ENCODE assay signal across 8 cellular contexts in the genomic region with DNA sequence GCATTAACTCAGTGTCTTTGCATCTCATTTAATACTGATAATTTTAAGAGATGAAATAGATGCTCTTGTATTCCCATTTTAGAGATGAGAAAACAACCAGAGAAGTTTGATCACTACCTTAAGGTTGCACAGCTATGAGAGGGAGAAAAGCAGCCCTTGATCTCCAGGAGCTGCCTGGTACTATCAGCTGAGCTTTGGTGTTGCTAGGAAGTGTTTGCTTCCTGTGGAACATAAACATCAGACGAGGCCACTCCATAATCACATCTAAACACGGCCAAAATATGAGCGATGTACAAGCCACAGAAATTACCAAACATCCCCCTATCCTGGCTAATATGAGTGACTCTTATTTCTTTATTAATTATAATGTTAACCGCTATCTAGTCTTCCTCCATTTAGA. TPM values are rescaled to one million over a fixed set of nuclear protein-coding genes. Genes with fewer than 3 reads are reported as not detected.
DNase-seq lines count a peak whose midpoint lies in the region; ATAC-seq and TF ChIP-seq lines count a peak whose summit lies in the region.

No MANE protein-coding gene starts in this region.

- H3K27me3 ChIP-seq in iPS-18a (ENCODE audit: control insufficient read depth, insufficient read depth, low read length) = no peaks in the 10 kb centered on the region

- H3K4me1 Mint-ChIP-seq in activated CD8-positive, alpha-beta memory T cell treated with anti-CD3 and anti-CD28 coated beads, Interleukin-2, amount 10 ng/mL, durations not matched to agents 7 days and 5 days = peaks cover 56% of the 10 kb centered on the region
- peaks cover 85% of the 10 kb centered on the region for H3K4me1 Mint-ChIP-seq in stimulated activated naive CD8-positive, alpha-beta T cell treated with anti-CD3 and anti-CD28 coated beads, Interleukin-15, amount 100 ng/mL, for 72 hours

- peak overlapping the region; percentile 80 for H3K9ac ChIP-seq in iPS-18a (ENCODE audit: low read length)

- H3K27ac Mint-ChIP-seq in activated CD8-positive, alpha-beta memory T cell treated with anti-CD3 and anti-CD28 coated beads, Interleukin-2, amount 10 ng/mL, durations not matched to agents 7 days and 5 days = peak overlapping the region; percentile 16
- H3K27ac Mint-ChIP-seq in stimulated activated naive CD8-positive, alpha-beta T cell treated with anti-CD3 and anti-CD28 coated beads, Interleukin-15, amount 100 ng/mL, for 72 hours = peak overlapping the region in 1 of 2 donors; percentile 55

- no peak for DNase-seq in activated CD8-positive, alpha-beta memory T cell treated with anti-CD3 and anti-CD28 coated beads, Interleukin-2, amount 10 ng/mL, durations not matched to agents 7 days and 5 days
- no peak for DNase-seq in activated CD8-positive, alpha-beta memory T cell treated with anti-CD3 and anti-CD28 coated beads for 24 hours
- no peak for DNase-seq in stimulated activated naive CD8-positive, alpha-beta T cell treated with anti-CD3 and anti-CD28 coated beads, Interleukin-15, amount 100 ng/mL, for 72 hours
- no peak for DNase-seq in NCI-H1092 (lab: John Stamatoyannopoulos, UW)
- DNase-seq in GM13976 (ENCODE audit: low spot score) = no peak

- peaks cover 13% of the 10 kb centered on the region for H3K36me3 Mint-ChIP-seq in activated CD8-positive, alpha-beta memory T cell treated with anti-CD3 and anti-CD28 coated beads, Interleukin-2, amount 10 ng/mL, durations not matched to agents 7 days and 5 days

- H3K4me1 ChIP-seq in iPS-18a (ENCODE audit: control insufficient read depth, low read depth, low read length) = peaks cover 24% of the 10 kb centered on the region

- TF ChIP-seq CTCF in WI38 (IDR thresholded peaks at IDR 0.05; ENCODE audit: low read depth, low read length) (no peak), GM13976 (IDR thresholded peaks at IDR 0.05; ENCODE audit: borderline replicate concordance, control extremely low read depth, extremely low read depth, insufficient read depth, missing control alignments) (no peak)

- CTCF ChIA-PET in activated CD8-positive, alpha-beta memory T cell treated with anti-CD3 and anti-CD28 coated beads, Interleukin-2, amount 10 ng/mL, durations not matched to agents 7 days and 5 days (lab: Charles Lee) = interaction anchor here (0.7 to 2.2 kb wide), 6 partner anchors 10 to 185 kb away, joined by 3 to 10 read pairs (median 4); a partner anchor contains a TSS

- H3K9me3 Mint-ChIP-seq in activated CD8-positive, alpha-beta memory T cell treated with anti-CD3 and anti-CD28 coated beads, Interleukin-2, amount 10 ng/mL, durations not matched to agents 7 days and 5 days (ENCODE audit: low read depth) = peaks cover 2% of the 10 kb centered on the region
- H3K9me3 Mint-ChIP-seq in stimulated activated naive CD8-positive, alpha-beta T cell treated with anti-CD3 and anti-CD28 coated beads, Interleukin-15, amount 100 ng/mL, for 72 hours = peaks cover 0 to 7% of the 10 kb centered on the region in 2 donors

- in situ Hi-C loops in GM13976 (cut with MboI; ENCODE audit: low sequenced_read_pairs, unreplicated experiment) = no loop called here

- no peak overlapping the region for H3K27ac ChIP-seq in iPS-18a (ENCODE audit: low read length)

- no peak overlapping the region for H3K4me3 Mint-ChIP-seq in activated CD8-positive, alpha-beta memory T cell treated with anti-CD3 and anti-CD28 coated beads, Interleukin-2, amount 10 ng/mL, durations not matched to agents 7 days and 5 days
- H3K4me3 Mint-ChIP-seq in stimulated activated naive CD8-positive, alpha-beta T cell treated with anti-CD3 and anti-CD28 coated beads, Interleukin-15, amount 100 ng/mL, for 72 hours = peak overlapping the region; percentile 92 to 95

- peak overlapping the region; percentile 88 for H3K4me3 ChIP-seq in WI38 (ENCODE audit: low read depth, low read length)
- H3K4me3 ChIP-seq in iPS-18a (ENCODE audit: low read length) = peak overlapping the region; percentile 91

- no peaks in the 10 kb centered on the region for H3K36me3 ChIP-seq in iPS-18a (ENCODE audit: control insufficient read depth, low read depth, low read length)

- ATAC-seq in activated CD8-positive, alpha-beta memory T cell treated with anti-CD3 and anti-CD28 coated beads, Interleukin-2, amount 10 ng/mL, durations not matched to agents 7 days and 5 days = no peak
- ATAC-seq in stimulated activated naive CD8-positive, alpha-beta T cell treated with anti-CD3 and anti-CD28 coated beads, Interleukin-15, amount 100 ng/mL, for 72 hours = no peak
- no peak for ATAC-seq in HG02981 (IDR thresholded peaks at IDR 0.05; ENCODE audit: unreplicated experiment)

- H3K9me3 ChIP-seq in iPS-18a (ENCODE audit: control insufficient read depth, low read depth, low read length) = no peaks in the 10 kb centered on the region

- H3K27me3 Mint-ChIP-seq in activated CD8-positive, alpha-beta memory T cell treated with anti-CD3 and anti-CD28 coated beads, Interleukin-2, amount 10 ng/mL, durations not matched to agents 7 days and 5 days = no peaks in the 10 kb centered on the region
- no peaks in the 10 kb centered on the region for H3K27me3 Mint-ChIP-seq in stimulated activated naive CD8-positive, alpha-beta T cell treated with anti-CD3 and anti-CD28 coated beads, Interleukin-15, amount 100 ng/mL, for 72 hours

RNA-seq across cellular contexts. Expression of a gene that starts 0.6 kb away (rescaled TPM):
- total RNA-seq in activated CD8-positive, alpha-beta memory T cell treated with anti-CD3 and anti-CD28 coated beads, Interleukin-2, amount 10 ng/mL, durations not matched to agents 7 days and 5 days = 10 to 100 TPM; 29.2 to 55.0 TPM

RNA-seq across cellular contexts. Expression of a gene that starts 11.5 kb away (rescaled TPM):
- 10 to 100 TPM; 30.4 to 34.9 TPM for total RNA-seq in activated CD8-positive, alpha-beta memory T cell treated with anti-CD3 and anti-CD28 coated beads, Interleukin-2, amount 10 ng/mL, durations not matched to agents 7 days and 5 days
